10 cellular contexts compared by ENCODE assay signal in genomic region chr19:36526581-36526980, GRCh38. TPM values are rescaled to one million over a fixed set of nuclear protein-coding genes. Genes with fewer than 3 reads are reported as not detected.
DNase-seq lines count a peak whose midpoint lies in the region; ATAC-seq, FAIRE-seq and TF ChIP-seq lines count a peak whose summit lies in the region.
"Had no signal": no experiment of that assay in that cellular context is flagged by ENCODE, and none has a peak within 500 bp of the region (broad histone marks: within the 10 kb centered on the region; RNA-seq: fewer than 3 reads in every experiment).

No MANE protein-coding gene starts in this region.

- H3K27me3 ChIP-seq in SK-N-SH (ENCODE audit: insufficient read depth), result no peaks in the 10 kb centered on the region
- no peaks in the 10 kb centered on the region for H3K27me3 ChIP-seq in endothelial cell of umbilical vein (ENCODE audit: control insufficient read depth in 2 of 2, insufficient read depth in 2 of 2, low read length in 2 of 2)
- no peaks in the 10 kb centered on the region for H3K27me3 ChIP-seq in osteoblast (ENCODE audit: insufficient read depth, low read length)

- 91% methylated on average over 5 of the region's 5 CpGs for whole genome bisulfite sequencing in SK-N-SH (ENCODE audit: low lambda C conversion rate)

- H3K36me3 ChIP-seq in SK-N-SH (replicated peaks in 1 of 2; ENCODE audit: control insufficient read depth in 1 of 2, insufficient read depth in 2 of 2, low read length in 1 of 2), result peaks cover 19 to 50% of the 10 kb centered on the region in 2 experiments
- H3K36me3 ChIP-seq in endothelial cell of umbilical vein (ENCODE audit: control insufficient read depth in 2 of 2, extremely low read depth in 1 of 2, insufficient read depth in 2 of 2, low read length in 2 of 2), result peaks cover 3 to 6% of the 10 kb centered on the region in 2 experiments
- peaks cover 20% of the 10 kb centered on the region for H3K36me3 ChIP-seq in osteoblast (ENCODE audit: insufficient read depth, low read length)

- no peak overlapping the region; a peak in 1 of 4 replicates for H3K27ac ChIP-seq in SK-N-SH (ENCODE audit: low read depth in 2 of 2, low read length in 1 of 2)
- no peak overlapping the region for H3K27ac ChIP-seq in endothelial cell of umbilical vein (ENCODE audit: insufficient read depth, low read depth, low read length)
- no peak overlapping the region for H3K27ac ChIP-seq in osteoblast (ENCODE audit: low read depth, low read length)

- H3K4me1 ChIP-seq in SK-N-SH (ENCODE audit: control insufficient read depth in 1 of 2, insufficient read depth in 2 of 2, low read depth in 1 of 2, low read length in 1 of 2) (no peaks in the 10 kb centered on the region; a peak in 2 of 4 replicates), endothelial cell of umbilical vein (ENCODE audit: control insufficient read depth, extremely low read depth, insufficient read depth, low read length) (peaks cover 9% of the 10 kb centered on the region), osteoblast (ENCODE audit: insufficient read depth, low read length) (peaks cover 15% of the 10 kb centered on the region)

- TF ChIP-seq EP300 in SK-N-SH (IDR thresholded peaks at IDR 0.05; ENCODE audit: borderline replicate concordance in 1 of 2, low read depth in 1 of 2, low read length in 1 of 2), result no peak

- no TSS peak for BruUV-seq in endothelial cell of umbilical vein (replicated peaks; lab: Mats Ljungman, UMichigan)

- TF ChIP-seq CTCF in SK-N-SH (IDR thresholded peaks at IDR 0.05), result no peak
- TF ChIP-seq CTCF in endothelial cell of umbilical vein (IDR thresholded peaks at IDR 0.05; ENCODE audit: extremely low read depth in 1 of 2, insufficient read depth in 1 of 2, low read depth in 1 of 2, low read length in 2 of 2), result no peak
- no peak for TF ChIP-seq CTCF in osteoblast (IDR thresholded peaks at IDR 0.05; ENCODE audit: extremely low read depth, low read depth, low read length)

- H3K4me2 ChIP-seq in SK-N-SH (peak overlapping the region; percentile 79), endothelial cell of umbilical vein (ENCODE audit: insufficient read depth, low read length) (peak overlapping the region; percentile 73), osteoblast (ENCODE audit: insufficient read depth, low read length) (peak overlapping the region; percentile 96)

- dilution Hi-C loops in endothelial cell of umbilical vein (cut with MboI; ENCODE audit: extremely low pct_ligation_motif_present, low sequenced_read_pairs), result no loop called here

- FAIRE-seq in endothelial cell of umbilical vein (lab: Jason Lieb, UNC), result no peak

- H2AFZ ChIP-seq in SK-N-SH (ENCODE audit: low read depth) (no peak overlapping the region), endothelial cell of umbilical vein (ENCODE audit: low read depth, low read length) (no peak overlapping the region), osteoblast (ENCODE audit: low read length) (no peak overlapping the region)

- H3K9me2 ChIP-seq in SK-N-SH, result no peaks in the 10 kb centered on the region

- intact Hi-C loops in endothelial cell of umbilical vein (cut with micrococcal nuclease), result loop anchor here (10.0 kb wide), 1 partner anchor 548 kb away; the partner anchor contains the start of gene ZNF420

- H3K9ac ChIP-seq in SK-N-SH (no peak overlapping the region), endothelial cell of umbilical vein (replicated peaks; ENCODE audit: extremely low read depth, insufficient read depth, low read length) (no peak overlapping the region)

- ATAC-seq in SK-N-SH treated with all-trans-retinoic acid at 6 μM for 48 hours, result no peak
- no peak for ATAC-seq in HG02610 (IDR thresholded peaks at IDR 0.05; ENCODE audit: unreplicated experiment)

- POLR2A ChIA-PET in SK-N-SH (lab: Yijun Ruan, JAX) (no interaction called here), endothelial cell of umbilical vein (lab: Charles Lee) (no interaction called here)

- H3K9me3 ChIP-seq in SK-N-SH (no peaks in the 10 kb centered on the region), endothelial cell of umbilical vein (replicated peaks; ENCODE audit: control insufficient read depth, insufficient read depth, low read length) (peaks cover 2% of the 10 kb centered on the region), osteoblast (ENCODE audit: low read depth, low read length) (no peaks in the 10 kb centered on the region)

- H4K20me1 ChIP-seq in SK-N-SH (ENCODE audit: insufficient read depth), result no peaks in the 10 kb centered on the region
- no peaks in the 10 kb centered on the region for H4K20me1 ChIP-seq in endothelial cell of umbilical vein (replicated peaks; ENCODE audit: control insufficient read depth, extremely low read depth, insufficient read depth, low read length)
- H4K20me1 ChIP-seq in osteoblast (ENCODE audit: insufficient read depth, low read length), result peaks cover 3% of the 10 kb centered on the region

- CTCF ChIA-PET in SK-N-SH (lab: Yijun Ruan, JAX) (no interaction called here), endothelial cell of umbilical vein (lab: Charles Lee) (interaction anchor here (1.2 kb wide), 1 partner anchor 37 kb away, joined by 3 read pairs; the partner anchor contains the start of gene ZNF566)

- H3K79me2 ChIP-seq in SK-N-SH (ENCODE audit: insufficient read depth) (peaks cover 66% of the 10 kb centered on the region), endothelial cell of umbilical vein (ENCODE audit: control insufficient read depth, insufficient read depth, low read length) (peaks cover 26% of the 10 kb centered on the region), osteoblast (ENCODE audit: insufficient read depth, low read length) (peaks cover 56% of the 10 kb centered on the region)

- H3F3A ChIP-seq in SK-N-SH (replicated peaks; ENCODE audit: insufficient read depth), result no peaks in the 10 kb centered on the region

- DNase-seq in SK-N-SH (no peak), RKO (ENCODE audit: low spot score) (peak; percentile 79), endothelial cell of umbilical vein (ENCODE audit: low read depth, low spot score) (no peak), osteoblast (ENCODE audit: insufficient read length, low spot score, missing footprints) (no peak), foreskin melanocyte (no peak), inferior parietal cortex (ENCODE audit: extremely low spot score) (no peak)
- DNase-seq: effector CD4-positive, alpha-beta T cell; stimulated activated CD4-positive, alpha-beta T cell treated with anti-CD3 and anti-CD28 coated beads, Interleukin-15, amount 100 ng/mL, for 24 hours had no signal

- H3K9me1 ChIP-seq in endothelial cell of umbilical vein (replicated peaks; ENCODE audit: control insufficient read depth, extremely low read depth, insufficient read depth, low read length), result no peaks in the 10 kb centered on the region

- TF ChIP-seq RAD21 in SK-N-SH (IDR thresholded peaks at IDR 0.05; ENCODE audit: low read length), result no peak

- H3K4me3 ChIP-seq in SK-N-SH (ENCODE audit: low read depth in 2 of 2, low read length in 1 of 2) (peak overlapping the region in 1 of 2 experiments; percentile 73; a peak in 1 of 4 replicates), endothelial cell of umbilical vein (replicated peaks in 1 of 3; ENCODE audit: insufficient read depth in 1 of 3, low read depth in 1 of 3, low read length in 3 of 3) (no peak overlapping the region), osteoblast (ENCODE audit: insufficient read depth, low read length) (no peak overlapping the region)

- no peak for TF ChIP-seq POLR2A in endothelial cell of umbilical vein (IDR thresholded peaks at IDR 0.05; ENCODE audit: low read depth, low read length)

TF ChIP-seq in SK-N-SH, 30 proteins besides CTCF, POLR2A, EP300 and RAD21 (continues in another document):
- no peak for TF ChIP-seq FOXJ3 (CRISPR knock-in tag; IDR thresholded peaks at IDR 0.05)

TF ChIP-seq in endothelial cell of umbilical vein, 7 proteins besides CTCF, POLR2A, EP300 and RAD21 (continues in another document):
- TF ChIP-seq GATA2 (IDR thresholded peaks at IDR 0.05; ENCODE audit: insufficient read depth, insufficient read length, low read depth, low read length), result no peak

RNA-seq across cellular contexts. Expression of gene ZNF260, which starts 1.5 kb away (rescaled TPM):
- polyA plus RNA-seq in SK-N-SH (2012; rRNA removed) (2.6 and 4.7 TPM in 2 replicates), endothelial cell of umbilical vein (2.4 and 2.7 TPM in 2 replicates)
- polyA plus RNA-seq in SK-N-SH (2012; cell fraction: cytosol; rRNA removed), result 4.9 and 5.3 TPM in 2 replicates
- 2.9 and 4.8 TPM in 2 replicates for polyA plus RNA-seq in SK-N-SH (2012; cell fraction: nucleus; rRNA removed)
- total RNA-seq in endothelial cell of umbilical vein (10.5 and 13.9 TPM in 2 replicates), osteoblast (15.6 and 35.4 TPM in 2 replicates)
- 4.3 TPM in 2 replicates for polyA plus RNA-seq in endothelial cell of umbilical vein (2011; cell fraction: cytosol; rRNA removed)
- 5.4 and 7.0 TPM in 2 replicates for polyA plus RNA-seq in endothelial cell of umbilical vein (2011; cell fraction: nucleus; rRNA removed)
- polyA plus RNA-seq in endothelial cell of umbilical vein (2012), result 8.4 and 12.5 TPM in 2 replicates
- 13.0 and 15.5 TPM in 2 replicates for polyA minus RNA-seq in endothelial cell of umbilical vein
- polyA minus RNA-seq in endothelial cell of umbilical vein (2011; cell fraction: cytosol; rRNA and poly(A)+ RNA removed), result 16.2 TPM
- 11.3 and 14.3 TPM in 2 replicates for polyA minus RNA-seq in endothelial cell of umbilical vein (2011; cell fraction: nucleus; rRNA and poly(A)+ RNA removed)

RNA-seq across cellular contexts. Expression of gene ZNF566, which starts 37.2 kb away (rescaled TPM):
- 1.7 and 3.4 TPM in 2 replicates for polyA plus RNA-seq in SK-N-SH (2012; rRNA removed)
- polyA plus RNA-seq in SK-N-SH (2012; cell fraction: cytosol; rRNA removed), result 2.5 and 2.8 TPM in 2 replicates
- 5.7 and 6.7 TPM in 2 replicates for polyA plus RNA-seq in SK-N-SH (2012; cell fraction: nucleus; rRNA removed)
- total RNA-seq in endothelial cell of umbilical vein, result 8.3 and 8.5 TPM in 2 replicates
- 4.0 and 4.7 TPM in 2 replicates for polyA plus RNA-seq in endothelial cell of umbilical vein
- polyA plus RNA-seq in endothelial cell of umbilical vein (2011; cell fraction: cytosol; rRNA removed), result 3.0 and 3.8 TPM in 2 replicates
- 8.4 and 9.6 TPM in 2 replicates for polyA plus RNA-seq in endothelial cell of umbilical vein (2011; cell fraction: nucleus; rRNA removed)
- polyA plus RNA-seq in endothelial cell of umbilical vein (2012), result 3.5 and 5.3 TPM in 2 replicates
- polyA minus RNA-seq in endothelial cell of umbilical vein, result 5.5 and 7.3 TPM in 2 replicates
- 3.2 TPM for polyA minus RNA-seq in endothelial cell of umbilical vein (2011; cell fraction: cytosol; rRNA and poly(A)+ RNA removed)
- polyA minus RNA-seq in endothelial cell of umbilical vein (2011; cell fraction: nucleus; rRNA and poly(A)+ RNA removed), result 8.8 and 11.7 TPM in 2 replicates
- 13.8 and 20.9 TPM in 2 replicates for total RNA-seq in osteoblast

RNA-seq across cellular contexts. Expression of gene ZNF529, which starts 46.5 kb away (rescaled TPM):
- polyA plus RNA-seq in SK-N-SH (2012; rRNA removed), result 5.6 and 8.6 TPM in 2 replicates
- polyA plus RNA-seq in SK-N-SH (2012; cell fraction: cytosol; rRNA removed), result 6.1 TPM in 2 replicates
- polyA plus RNA-seq in SK-N-SH (2012; cell fraction: nucleus; rRNA removed), result 12.8 and 18.7 TPM in 2 replicates
- 5.3 and 8.4 TPM in 2 replicates for total RNA-seq in endothelial cell of umbilical vein
- polyA plus RNA-seq in endothelial cell of umbilical vein, result 4.1 and 4.9 TPM in 2 replicates
- polyA plus RNA-seq in endothelial cell of umbilical vein (2011; cell fraction: cytosol; rRNA removed), result 2.4 and 2.7 TPM in 2 replicates
- polyA plus RNA-seq in endothelial cell of umbilical vein (2011; cell fraction: nucleus; rRNA removed), result 7.5 and 9.9 TPM in 2 replicates
- polyA plus RNA-seq in endothelial cell of umbilical vein (2012), result 3.8 and 5.4 TPM in 2 replicates
- 6.7 and 7.6 TPM in 2 replicates for polyA minus RNA-seq in endothelial cell of umbilical vein
- 3.0 TPM for polyA minus RNA-seq in endothelial cell of umbilical vein (2011; cell fraction: cytosol; rRNA and poly(A)+ RNA removed)
- polyA minus RNA-seq in endothelial cell of umbilical vein (2011; cell fraction: nucleus; rRNA and poly(A)+ RNA removed), result 4.3 and 7.1 TPM in 2 replicates
- total RNA-seq in osteoblast, result 11.9 and 13.3 TPM in 2 replicates
